Comparison of ENCODE assay signal across 13 cellular contexts in the genomic region with DNA sequence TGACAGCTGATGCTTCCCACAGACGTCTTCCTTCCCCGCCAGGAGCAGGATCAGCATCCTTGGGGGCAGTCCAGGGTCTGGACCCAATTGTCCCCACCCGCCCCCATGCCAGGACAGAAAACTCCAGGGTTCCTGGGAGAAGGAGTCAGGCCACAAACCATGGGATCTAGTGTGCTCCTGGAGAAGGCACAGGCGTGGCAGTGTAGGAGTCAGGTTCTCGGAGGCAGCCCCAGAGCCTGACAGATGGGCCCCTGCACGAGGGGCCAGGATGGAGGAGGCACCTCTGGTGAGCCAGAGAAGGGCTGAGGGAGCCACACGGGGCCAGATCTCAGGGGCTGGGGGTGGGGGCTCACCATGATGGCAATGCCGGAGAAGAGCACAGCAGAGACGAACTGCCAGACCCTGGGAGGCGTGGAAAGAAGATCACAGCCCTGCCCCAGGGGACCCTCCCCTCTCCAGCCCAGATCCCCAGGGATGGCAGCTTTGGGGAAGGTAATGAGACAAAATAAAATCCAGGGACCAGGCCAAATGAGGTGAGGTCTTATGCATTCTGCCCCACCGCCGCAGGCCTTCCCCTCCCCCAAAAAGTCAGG. TPM values are rescaled to one million over a fixed set of nuclear protein-coding genes. Genes with fewer than 3 reads are reported as not detected.
A peak's percentile ranks its signal among the peaks of the same experiment; 100 is the strongest.
DNase-seq lines count a peak whose midpoint lies in the region; ATAC-seq, FAIRE-seq and TF ChIP-seq lines count a peak whose summit lies in the region.
"Had no signal": no experiment of that assay in that cellular context is flagged by ENCODE, and none has a peak within 500 bp of the region (broad histone marks: within the 10 kb centered on the region; RNA-seq: fewer than 3 reads in every experiment).

No MANE protein-coding gene starts in this region.

- H3K4me2 ChIP-seq in A549: no peak overlapping the region
- peak overlapping the region in 1 of 2 experiments; percentile 49; a peak in 1 of 4 replicates for H3K4me2 ChIP-seq in H1 (ENCODE audit: insufficient read depth in 1 of 2, low read depth in 2 of 2, low read length in 2 of 2)

- TF ChIP-seq CTCF in A549 (IDR thresholded peaks at IDR 0.05) (no peak), H1 (IDR thresholded peaks at IDR 0.05; ENCODE audit: control extremely low read depth in 1 of 3, insufficient read depth in 1 of 3, low read depth in 1 of 3, low read length in 3 of 3) (no peak), prostate gland (IDR thresholded peaks at IDR 0.05) (no peak)

- peaks cover 0 to 8% of the 10 kb centered on the region in 2 experiments; a peak in 3 of 4 replicates for H3K79me2 ChIP-seq in H1 (ENCODE audit: control insufficient read depth in 1 of 2, insufficient read depth in 2 of 2, low read length in 2 of 2)

- no peak for DNase-seq in A549 (ENCODE audit: low read depth in 1 of 2, low spot score in 1 of 2)
- peak; percentile 81 for DNase-seq in DMS 273 (lab: John Stamatoyannopoulos, UW; ENCODE audit: unreplicated experiment)
- peak; percentile 59 for DNase-seq in NCI-H524 treated with DMSO at 0.1 percent for 48 hours (lab: John Stamatoyannopoulos, UW)
- no peak for DNase-seq in H1 (ENCODE audit: low read depth in 1 of 2, low spot score in 2 of 2)
- no peak for DNase-seq in CD1c-positive myeloid dendritic cell (ENCODE audit: extremely low spot score)
- DNase-seq in prostate gland (ENCODE audit: low spot score): no peak

- no peak overlapping the region for H2BK120ac ChIP-seq in H1 (replicated peaks; ENCODE audit: low read depth, low read length)

- H2AFZ ChIP-seq in H1 (ENCODE audit: low read length): no peak overlapping the region

- POLR2A ChIA-PET in A549 (lab: Yijun Ruan, JAX): interaction anchor here (0.8 to 1.2 kb wide), 2 partner anchors 163 to 165 kb away, joined by 3 read pairs; no protein-coding TSS in a partner anchor
- POLR2A ChIA-PET in H1 (lab: Charles Lee; ENCODE audit: partially characterized antibody): interaction anchor here (0.8 to 2.8 kb wide), 10 partner anchors 9 to 168 kb away, joined by 3 to 19 read pairs (median 4); no protein-coding TSS in a partner anchor

- no peak overlapping the region for H3K4ac ChIP-seq in H1 (replicated peaks; ENCODE audit: insufficient read length, low read depth, low read length)

- H3K9ac ChIP-seq in H1 (replicated peaks in 1 of 4; ENCODE audit: extremely low read depth in 1 of 4, low read depth in 3 of 4, low read length in 3 of 4): no peak overlapping the region

- no peak overlapping the region for H2BK15ac ChIP-seq in H1 (ENCODE audit: low read length)

- CTCF ChIA-PET in A549 (lab: Yijun Ruan, JAX) (interaction anchor here (0.6 to 24.5 kb wide), 65 partner anchors 5 to 724 kb away, joined by 3 to 1740 read pairs (median 4); a partner anchor contains a TSS), H1 (lab: Charles Lee; ENCODE audit: partially characterized antibody) (interaction anchor here (0.6 to 24.5 kb wide), 42 partner anchors 8 to 402 kb away, joined by 3 to 1347 read pairs (median 5); a partner anchor contains a TSS)

- H3K36me3 ChIP-seq in H1 (ENCODE audit: control insufficient read depth in 2 of 4, insufficient read depth in 4 of 4, low read length in 3 of 4): peaks cover 0 to 23% (median 6%) of the 10 kb centered on the region in 4 experiments; a peak in 4 of 8 replicates
- H3K36me3 ChIP-seq in prostate gland: no peaks in the 10 kb centered on the region
- H3K36me3 ChIP-seq: vagina had no signal

- H2BK5ac ChIP-seq in H1 (ENCODE audit: low read depth, low read length): no peak overlapping the region

- no peak overlapping the region for H3K23ac ChIP-seq in H1 (ENCODE audit: insufficient read length)

- ATAC-seq in A549 (peak; percentile 10 to 29; a peak in 3 of 6 replicates), GM21390 (IDR thresholded peaks at IDR 0.05; ENCODE audit: unreplicated experiment) (no peak), GM21717 (IDR thresholded peaks at IDR 0.05; ENCODE audit: unreplicated experiment) (no peak)

- H3K56ac ChIP-seq in H1 (replicated peaks; ENCODE audit: insufficient read length, low read depth, low read length): no peak overlapping the region

- no peak overlapping the region for H3K18ac ChIP-seq in H1 (ENCODE audit: extremely low read depth, low read length)

- WGBS in A549 (ENCODE audit: missing lambda C conversion rate): 65% methylated on average over 11 of the region's 12 CpGs
- WGBS in H1 (ENCODE audit: extremely low coverage in 1 of 2, insufficient coverage in 1 of 2, insufficient read length in 1 of 2, insufficient replicate concordance in 2 of 2, low coverage in 1 of 2, low lambda C conversion rate in 2 of 2, missing lambda C conversion rate in 1 of 2), 2 experiments: 87% methylated on average over 12 of the region's 12 CpGs; no CpG with 5 or more reads in 1 of the 2 experiments
- 79% methylated on average over 12 of the region's 12 CpGs for WGBS in prostate gland

- no peak overlapping the region for H4K5ac ChIP-seq in H1 (ENCODE audit: insufficient read length, low read depth, low read length)

- H2BK20ac ChIP-seq in H1 (ENCODE audit: low read length): no peak overlapping the region; the same call in 1 of the 2 replicates

- H3K27me3 ChIP-seq in H1 (replicated peaks in 1 of 4; ENCODE audit: control insufficient read depth in 3 of 4, extremely low read depth in 1 of 4, insufficient read depth in 3 of 4, low read length in 3 of 4): no peaks in the 10 kb centered on the region
- H3K27me3 ChIP-seq in prostate gland (replicated peaks; ENCODE audit: insufficient read depth): no peaks in the 10 kb centered on the region
- H3K27me3 ChIP-seq: vagina had no signal

- peak overlapping the region; percentile 39; the same call in 1 of the 2 replicates for H2BK12ac ChIP-seq in H1 (ENCODE audit: low read depth, low read length)

- TF ChIP-seq POLR2A in A549 (IDR thresholded peaks at IDR 0.05; ENCODE audit: low read length) (no peak), H1 (IDR thresholded peaks at IDR 0.05; ENCODE audit: control extremely low read depth in 1 of 2, low read depth in 2 of 2, low read length in 2 of 2) (no peak), prostate gland (IDR thresholded peaks at IDR 0.05) (no peak)

- peaks cover 2 to 9% of the 10 kb centered on the region in 2 experiments for H4K20me1 ChIP-seq in H1 (replicated peaks in 1 of 2; ENCODE audit: control insufficient read depth in 1 of 2, insufficient read depth in 2 of 2, low read length in 2 of 2)

- TF ChIP-seq EP300 in A549 (IDR thresholded peaks at IDR 0.05) (no peak), H1 (IDR thresholded peaks at IDR 0.05; ENCODE audit: borderline replicate concordance in 1 of 2, low read depth in 2 of 2, low read length in 2 of 2) (no peak)

- H3K27ac ChIP-seq in A549 (no peak overlapping the region), H1 (ENCODE audit: low read depth, low read length) (no peak overlapping the region), prostate gland (no peak overlapping the region)
- H3K27ac ChIP-seq: vagina had no signal

- peak overlapping the region; percentile 22 for H4K91ac ChIP-seq in H1 (replicated peaks; ENCODE audit: insufficient read length, low read length)

- no peak for FAIRE-seq in A549 (lab: Jason Lieb, UNC)
- FAIRE-seq in H1 (lab: Jason Lieb, UNC): no peak
- FAIRE-seq: endometrium, frontal cortex had no signal

- 0 out of 3 replicates have a peak, but pooled peaks cover 3% of the 10 kb centered on the region for H3K4me1 ChIP-seq in A549
- H3K4me1 ChIP-seq in H1 (replicated peaks in 1 of 4; ENCODE audit: control insufficient read depth in 3 of 4, insufficient read depth in 4 of 4, low read length in 3 of 4): peaks cover 0 to 13% (median 7%) of the 10 kb centered on the region in 4 experiments; a peak in 6 of 7 replicates
- H3K4me1 ChIP-seq in prostate gland (replicated peaks): no peaks in the 10 kb centered on the region

- H3K4me3 ChIP-seq in A549: no peak overlapping the region
- 0 out of 8 replicates have a peak overlapping the region, but pooled peaks of 1 of the 4 experiments have one; percentile 18 for H3K4me3 ChIP-seq in H1 (ENCODE audit: extremely low read depth in 1 of 4, insufficient read depth in 2 of 4, low read depth in 3 of 4, low read length in 4 of 4)
- no peak overlapping the region for H3K4me3 ChIP-seq in prostate gland
- H3K4me3 ChIP-seq: GM12878, vagina had no signal

- H2AK5ac ChIP-seq in H1 (ENCODE audit: low read depth, low read length): no peak overlapping the region

- TF ChIP-seq RAD21 in A549 (conservative IDR thresholded peaks at IDR 0.05 in 1 of 2, IDR thresholded peaks at IDR 0.05 in 1 of 2) (no peak), H1 (IDR thresholded peaks at IDR 0.05 in 1 of 2, conservative IDR thresholded peaks at IDR 0.05 in 1 of 2; ENCODE audit: low read depth in 2 of 2, low read length in 2 of 2) (no peak)

- peaks cover 4% of the 10 kb centered on the region for H3K79me1 ChIP-seq in H1 (ENCODE audit: low read depth, low read length)

- H3K9me3 ChIP-seq in A549 (no peaks in the 10 kb centered on the region), H1 (ENCODE audit: insufficient read depth in 2 of 2, low read depth in 1 of 2, low read length in 1 of 2) (no peaks in the 10 kb centered on the region), prostate gland (no peaks in the 10 kb centered on the region)
- H3K9me3 ChIP-seq: vagina had no signal

- H3K23me2 ChIP-seq in H1 (ENCODE audit: low read depth, low read length): peaks cover 4% of the 10 kb centered on the region; the same call in 1 of the 2 replicates

- intact Hi-C loops in prostate gland (cut with DNase I): loop anchor here (1.0 to 10.0 kb wide), 3 partner anchors 167 to 398 kb away; no protein-coding TSS in a partner anchor

- H3K14ac ChIP-seq in H1 (ENCODE audit: insufficient read length): no peak overlapping the region

- no peak overlapping the region for H4K8ac ChIP-seq in H1 (ENCODE audit: extremely low read depth, insufficient read depth, low read length)

TF ChIP-seq in A549, 52 proteins besides CTCF, POLR2A, EP300 and RAD21 (continues in another document):
- no peak for TF ChIP-seq RARB (CRISPR knock-in tag; IDR thresholded peaks at IDR 0.05)

RNA-seq across cellular contexts. Expression of a gene that starts 13.6 kb away (rescaled TPM):
- polyA plus RNA-seq in A549 (2011; rRNA removed) (11.2 and 20.7 TPM in 2 replicates), A549 (2017; fragmentation: RNase III; extraction: RNeasy Plus Mini Kit Qiagen cat#74134 plus additional on column Dnase treatment) (28.2 to 36.1 TPM (median 28.5 TPM) in 3 replicates), H1 (2011; rRNA removed) (34.0 and 47.5 TPM in 2 replicates)
- polyA plus RNA-seq in A549 (2012; cell fraction: cytosol; rRNA removed): 14.3 and 22.5 TPM in 2 replicates
- 32.6 and 40.9 TPM in 2 replicates for polyA plus RNA-seq in A549 (2012; cell fraction: nucleus; rRNA removed)
- polyA minus RNA-seq in A549 (2011; rRNA and poly(A)+ RNA removed): 23.0 and 25.7 TPM in 2 replicates
- 46.3 and 53.7 TPM in 2 replicates for total RNA-seq in H1 (2021; fragmentation: NEBNext Ultra II Directional; extraction: Animal tissue kit (Norgen Biotek cat#: 25700))
- polyA plus RNA-seq in H1 (2011; cell fraction: cytosol; rRNA removed): 25.8 TPM
- polyA plus RNA-seq in H1 (2011; cell fraction: nucleus; rRNA removed): 48.2 TPM
- polyA plus RNA-seq in H1 (2012, experiment 1 of 2): 44.1 to 78.7 TPM (median 68.4 TPM) in 4 replicates
- polyA plus RNA-seq in H1 (2012, experiment 2 of 2): 49.8 TPM
- 52.1 TPM for polyA plus RNA-seq in H1 (2013, experiment 1 of 2)
- polyA plus RNA-seq in H1 (2013, experiment 2 of 2): 59.6 TPM
- polyA minus RNA-seq in H1 (2011; rRNA and poly(A)+ RNA removed): 26.4 and 26.9 TPM in 2 replicates
- polyA minus RNA-seq in H1 (2011; cell fraction: cytosol; rRNA and poly(A)+ RNA removed): 34.6 TPM
- polyA minus RNA-seq in H1 (2011; cell fraction: nucleus; rRNA and poly(A)+ RNA removed): 44.5 TPM
- 100 to 1,000 TPM in 1 of 2 donors, 10 to 100 TPM in 1; 72.0 to 115 TPM for total RNA-seq in prostate gland
- total RNA-seq: HepG2 had no signal
- polyA plus RNA-seq: HepG2 had no signal

Comparison
In these comparisons a context has a peak if more than half of its experiments do, and no peak if none do; other contexts are left out.
1. ATAC-seq: peak in A549 (2 of 2); none in GM21390 (single experiment) and GM21717 (single experiment).
2. DNase-seq: peak in DMS 273 (single experiment) and NCI-H524 treated with DMSO at 0.1 percent for 48 hours (single experiment); none in A549 (0 of 2), H1 (0 of 2), CD1c-positive myeloid dendritic cell (single experiment) and prostate gland (single experiment).